In genomic region chrX:41858161-41858775, GRCh38 we compare ENCODE assay signal across 19 cellular contexts.
"Had no signal": no experiment of that assay in that cellular context is flagged by ENCODE, and none has a peak within 500 bp of the region (broad histone marks: within the 10 kb centered on the region; RNA-seq: fewer than 3 reads in every experiment).

No MANE protein-coding gene starts in this region.

- H3K36me3 Mint-ChIP-seq: immature natural killer cell, natural killer cell had no signal

- DNase-seq: activated CD4-positive, alpha-beta T cell treated with anti-CD3 and anti-CD28 coated beads, Interleukin-2, amount 10 ng/mL, durations not matched to agents 7 days and 5 days; activated CD8-positive, alpha-beta memory T cell treated with anti-CD3 and anti-CD28 coated beads for 24 hours; activated CD8-positive, alpha-beta memory T cell treated with anti-CD3 and anti-CD28 coated beads, Interleukin-2, amount 50 U/mL, for 48 hours; activated gamma-delta T cell treated with Interleukin-2 at 50 U/mL for 16 hours; effector memory CD4-positive, alpha-beta T cell; hippocampal formation; immature natural killer cell; mesenchymal stem cell; natural killer cell; retina; stimulated activated CD4-positive, alpha-beta T cell treated with anti-CD3 and anti-CD28 coated beads, Interleukin-12 subunit alpha, Interleukin-12 subunit beta, amount 100 ng/mL, for 4 hours; stimulated activated CD4-positive, alpha-beta T cell treated with anti-CD3 and anti-CD28 coated beads, Interleukin-1b, Interleukin-23, amount 100 ng/mL, for 48 hours; stimulated activated CD8-positive, alpha-beta memory T cell treated with anti-CD3 and anti-CD28 coated beads, Interleukin-4, amount 100 ng/mL, for 48 hours; stimulated activated naive CD4-positive, alpha-beta T cell treated with Interleukin-2 at 50 U/mL for 16 hours; T1000; tibial artery had no signal

- H3K27me3 Mint-ChIP-seq: activated CD4-positive, alpha-beta T cell treated with anti-CD3 and anti-CD28 coated beads, Interleukin-2, amount 10 ng/mL, durations not matched to agents 7 days and 5 days; activated naive CD8-positive, alpha-beta T cell; dendritic cell treated with granulocyte-macrophage colony-stimulating factor and Interleukin-4, amounts not matched to agents 40 ng/mL and 50 ng/mL, for 4 days had no signal

- H3K27ac Mint-ChIP-seq: activated CD4-positive, alpha-beta T cell treated with anti-CD3 and anti-CD28 coated beads, Interleukin-2, amount 10 ng/mL, durations not matched to agents 7 days and 5 days; activated naive CD8-positive, alpha-beta T cell; dendritic cell treated with granulocyte-macrophage colony-stimulating factor and Interleukin-4, amounts not matched to agents 40 ng/mL and 50 ng/mL, for 4 days; natural killer cell had no signal

- ATAC-seq: activated CD4-positive, CD25-positive, alpha-beta regulatory T cell treated with anti-CD3 and anti-CD28 coated beads, Interleukin-2, amount 50 U/mL, for 24 hours; natural killer cell had no signal

- H3K9me3 Mint-ChIP-seq: dendritic cell treated with granulocyte-macrophage colony-stimulating factor and Interleukin-4, amounts not matched to agents 40 ng/mL and 50 ng/mL, for 4 days; immature natural killer cell; natural killer cell had no signal

- H3K4me3 Mint-ChIP-seq: activated CD4-positive, alpha-beta T cell treated with anti-CD3 and anti-CD28 coated beads, Interleukin-2, amount 10 ng/mL, durations not matched to agents 7 days and 5 days; activated naive CD8-positive, alpha-beta T cell; dendritic cell treated with granulocyte-macrophage colony-stimulating factor and Interleukin-4, amounts not matched to agents 40 ng/mL and 50 ng/mL, for 4 days; immature natural killer cell; natural killer cell had no signal
